ENCODE assay signal across 13 cellular contexts in genomic region chr1:78177708-78178270, GRCh38.
"Had no signal": no experiment of that assay in that cellular context is flagged by ENCODE, and none has a peak within 500 bp of the region (broad histone marks: within the 10 kb centered on the region; RNA-seq: fewer than 3 reads in every experiment).

No MANE protein-coding gene starts in this region.

- ATAC-seq: foreskin keratinocyte, left lobe of liver, natural killer cell, right cardiac atrium had no signal

- DNase-seq: dermis blood vessel endothelial cell; esophagus squamous epithelium; foreskin keratinocyte; head of caudate nucleus; mammary epithelial cell; natural killer cell; right cardiac atrium; stimulated activated CD4-positive, alpha-beta T cell treated with anti-CD3 and anti-CD28 coated beads, Interleukin-2, amount 100 ng/mL, for 48 hours; stimulated activated naive CD4-positive, alpha-beta T cell treated with Interleukin-2 at 50 U/mL for 16 hours; trophoblast cell had no signal

- H3K4me3 ChIP-seq: esophagus squamous epithelium, hepatocyte, smooth muscle cell had no signal
